29 cellular contexts compared by ENCODE assay signal in genomic region chr10:37739181-37739580, GRCh38.
"Had no signal": no experiment of that assay in that cellular context is flagged by ENCODE, and none has a peak within 500 bp of the region (broad histone marks: within the 10 kb centered on the region; RNA-seq: fewer than 3 reads in every experiment).

No MANE protein-coding gene starts in this region.

- H3K27me3 ChIP-seq: left lung, pancreas, testis, thyroid gland, transverse colon, upper lobe of left lung had no signal

- H3K9me3 ChIP-seq: lower lobe of right lung, pancreas, prostate gland, testis, thyroid gland, transverse colon had no signal

- DNase-seq: hypothalamus; immature natural killer cell; kidney; left colon; left lung; lower lobe of right lung; mammary epithelial cell; mesenchymal stem cell; naive thymus-derived CD8-positive, alpha-beta T cell; nucleus accumbens; pancreas; posterior cingulate gyrus; retina; right cardiac atrium; stimulated activated CD4-positive, alpha-beta T cell treated with anti-CD3 and anti-CD28 coated beads, Interleukin-12 subunit alpha, Interleukin-12 subunit beta, amount 100 ng/mL, for 4 hours; stimulated activated CD4-positive, alpha-beta T cell treated with anti-CD3 and anti-CD28 coated beads, Interleukin-15, amount 100 ng/mL, for 24 hours; stimulated activated CD4-positive, alpha-beta T cell treated with anti-CD3 and anti-CD28 coated beads, Interleukin-2, amount 100 ng/mL, for 24 hours; stimulated activated CD4-positive, alpha-beta T cell treated with anti-CD3 and anti-CD28 coated beads, Interleukin-4, amount 100 ng/mL, for 1 hour; stimulated activated naive B cell treated with anti-CD40 and anti-IgM and Interleukin-4, amounts not matched to agents 10 μg/mL and 1 μg/mL and 100 μg/mL, for 72 hours; stimulated activated naive CD8-positive, alpha-beta T cell treated with anti-CD3 and anti-CD28 coated beads, Interleukin-15, Interleukin-2, amounts not matched to agents 100 U/mL and 50 U/mL, for 24 hours; stomach; testis; thyroid gland; transverse colon; upper lobe of left lung had no signal

- H3K4me3 ChIP-seq: left lung, lower lobe of right lung, pancreas, prostate gland, skin epidermis, stomach, testis, thyroid gland, transverse colon, upper lobe of left lung had no signal

- ATAC-seq: left colon; left lung; lower lobe of right lung; naive thymus-derived CD8-positive, alpha-beta T cell; pancreas; right cardiac atrium; sciatic nerve; stimulated activated naive B cell treated with anti-CD40 and anti-IgM and Interleukin-4, amounts not matched to agents 10 μg/mL and 1 μg/mL and 100 μg/mL, for 72 hours; stimulated activated naive CD8-positive, alpha-beta T cell treated with anti-CD3 and anti-CD28 coated beads, Interleukin-15, Interleukin-2, amounts not matched to agents 100 U/mL and 50 U/mL, for 24 hours had no signal

- H3K27ac ChIP-seq: left lung, lower lobe of right lung, pancreas, prostate gland, skin epidermis, stomach, testis, thyroid gland, transverse colon, upper lobe of left lung had no signal

- H3K4me1 ChIP-seq: left lung, lower lobe of right lung, pancreas, prostate gland, stomach, testis, thyroid gland, transverse colon, upper lobe of left lung had no signal

- FAIRE-seq: islet of Langerhans, kidney, pancreas had no signal

- H3K36me3 ChIP-seq: left lung, lower lobe of right lung, pancreas, prostate gland, stomach, thyroid gland, transverse colon, upper lobe of left lung had no signal
